In the genomic region with DNA sequence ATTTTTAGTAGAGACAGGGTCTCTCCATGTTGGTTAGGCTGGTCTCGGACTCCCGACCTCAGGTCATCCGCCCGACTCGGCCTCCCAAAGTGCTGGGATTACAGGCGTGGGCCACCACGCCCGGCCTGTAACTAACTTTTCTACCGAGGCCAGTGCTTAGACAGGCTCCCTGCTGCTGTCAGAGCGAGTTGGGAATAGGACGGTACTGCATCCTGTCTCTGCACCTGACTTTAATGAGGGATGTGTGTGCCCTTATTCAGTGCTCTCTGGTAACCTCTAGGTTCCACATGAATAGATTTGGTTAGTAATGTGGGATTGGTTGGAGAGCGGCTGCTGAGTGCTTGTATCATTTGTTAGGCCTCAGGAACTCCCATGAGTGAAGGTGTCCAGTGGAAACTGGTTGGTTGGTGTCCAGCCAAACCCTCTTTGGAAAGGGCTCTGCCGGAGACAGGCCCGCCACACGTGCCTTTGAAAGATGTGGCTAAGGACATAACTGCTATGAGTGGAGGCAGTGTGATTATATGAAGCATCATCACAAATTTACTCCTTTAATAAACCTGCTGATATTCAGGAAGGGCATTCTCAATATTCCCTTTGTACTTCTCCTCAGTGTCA, we compare ENCODE assay signal across 21 cellular contexts. TPM values are rescaled to one million over a fixed set of nuclear protein-coding genes. Genes with fewer than 3 reads are reported as not detected.
DNase-seq lines count a peak whose midpoint lies in the region; ATAC-seq and TF ChIP-seq lines count a peak whose summit lies in the region.
"Had no signal": no experiment of that assay in that cellular context is flagged by ENCODE, and none has a peak within 500 bp of the region (broad histone marks: within the 10 kb centered on the region; RNA-seq: fewer than 3 reads in every experiment).

No MANE protein-coding gene starts in this region.

- H3K36me3 Mint-ChIP-seq in endodermal cell (ENCODE audit: low read depth): no peaks in the 10 kb centered on the region
- peaks cover 6% of the 10 kb centered on the region for H3K36me3 Mint-ChIP-seq in stimulated activated memory B cell treated with anti-CD40 and anti-IgM and Interleukin-4, amounts not matched to agents 10 μg/mL and 1 μg/mL and 100 μg/mL, for 72 hours

- CTCF ChIA-PET in OCI-LY7 (lab: Charles Lee; ENCODE audit: unreplicated experiment): no interaction called here

- H3K4me1 ChIP-seq in OCI-LY7 (ENCODE audit: insufficient read depth, low read length, poor library complexity, severe bottlenecking) (peaks cover 49% of the 10 kb centered on the region), endodermal cell (ENCODE audit: control insufficient read depth, insufficient read depth, low read length) (peaks cover 4% of the 10 kb centered on the region), right cardiac atrium (ENCODE audit: control insufficient read depth, insufficient read depth, low read length) (peaks cover 3% of the 10 kb centered on the region)

- no peaks in the 10 kb centered on the region for H3K9me3 ChIP-seq in OCI-LY7 (ENCODE audit: low read length)
- no peaks in the 10 kb centered on the region for H3K9me3 ChIP-seq in endodermal cell (ENCODE audit: control insufficient read depth, low read length)
- H3K9me3 ChIP-seq in right cardiac atrium (ENCODE audit: control insufficient read depth, low read length): no peaks in the 10 kb centered on the region

- H3K9ac ChIP-seq in endodermal cell (ENCODE audit: extremely low read depth, low read length, poor library complexity, severe bottlenecking): no peak overlapping the region

- peak; percentile 61 to 64 for ATAC-seq in right cardiac atrium
- no peak for ATAC-seq in stimulated activated memory B cell treated with anti-CD40 and anti-IgM and Interleukin-4, amounts not matched to agents 10 μg/mL and 1 μg/mL and 100 μg/mL, for 72 hours
- no peak for ATAC-seq in GM19397 (IDR thresholded peaks at IDR 0.05; ENCODE audit: unreplicated experiment)
- ATAC-seq: PC-3 had no signal

- H3K27ac Mint-ChIP-seq in endodermal cell: no peak overlapping the region
- H3K27ac Mint-ChIP-seq in stimulated activated memory B cell treated with anti-CD40 and anti-IgM and Interleukin-4, amounts not matched to agents 10 μg/mL and 1 μg/mL and 100 μg/mL, for 72 hours: peak overlapping the region; percentile 64

- no peaks in the 10 kb centered on the region for H3K9me2 ChIP-seq in OCI-LY7 (ENCODE audit: insufficient read depth, low read length)

- BruUV-seq in OCI-LY7 (replicated peaks; lab: Mats Ljungman, UMichigan): no TSS peak

- H3K4me1 Mint-ChIP-seq in endodermal cell: peaks cover 19% of the 10 kb centered on the region
- peaks cover 36% of the 10 kb centered on the region for H3K4me1 Mint-ChIP-seq in stimulated activated memory B cell treated with anti-CD40 and anti-IgM and Interleukin-4, amounts not matched to agents 10 μg/mL and 1 μg/mL and 100 μg/mL, for 72 hours

- POLR2A ChIA-PET in OCI-LY7 (lab: Charles Lee): interaction anchor here (0.7 to 1.9 kb wide), 2 partner anchors 8 to 55 kb away, joined by 3 to 6 read pairs; no protein-coding TSS in a partner anchor

- no peak for TF ChIP-seq CTCF in OCI-LY7 (conservative IDR thresholded peaks at IDR 0.05; ENCODE audit: low read length)
- TF ChIP-seq CTCF in endodermal cell (conservative IDR thresholded peaks at IDR 0.05): peak; percentile 13

- H3K36me3 ChIP-seq in OCI-LY7 (ENCODE audit: insufficient read depth, low read length) (no peaks in the 10 kb centered on the region), endodermal cell (ENCODE audit: control insufficient read depth, insufficient read depth, low read length) (no peaks in the 10 kb centered on the region)

- intact Hi-C loops in OCI-LY7 (cut with micrococcal nuclease; ENCODE audit: unreplicated experiment): no loop called here
- intact Hi-C loops in right cardiac atrium (cut with DNase I): no loop called here

- no peaks in the 10 kb centered on the region for H4K20me1 ChIP-seq in OCI-LY7 (ENCODE audit: insufficient read depth, low read length)

- no peak overlapping the region for H3K4me2 ChIP-seq in OCI-LY7 (ENCODE audit: low read length)

- no peak overlapping the region for H3K4me3 ChIP-seq in OCI-LY7 (ENCODE audit: low read depth, low read length, poor library complexity, severe bottlenecking)
- no peak overlapping the region for H3K4me3 ChIP-seq in endodermal cell (ENCODE audit: low read length)
- H3K4me3 ChIP-seq in right cardiac atrium (ENCODE audit: low read length): no peak overlapping the region
- H3K4me3 ChIP-seq: SK-N-MC had no signal

- WGBS in endodermal cell (ENCODE audit: insufficient coverage in 1 of 2, insufficient read length in 1 of 2), 2 experiments: 95 to 97% methylated on average over 10 to 15 of the region's 15 CpGs
- 85% methylated on average over 15 of the region's 15 CpGs for WGBS in right cardiac atrium

- no peaks in the 10 kb centered on the region for H3K27me3 Mint-ChIP-seq in endodermal cell (ENCODE audit: insufficient read depth)
- H3K27me3 Mint-ChIP-seq in stimulated activated memory B cell treated with anti-CD40 and anti-IgM and Interleukin-4, amounts not matched to agents 10 μg/mL and 1 μg/mL and 100 μg/mL, for 72 hours: no peaks in the 10 kb centered on the region

- no peak overlapping the region for H3K4me3 Mint-ChIP-seq in endodermal cell
- no peak overlapping the region for H3K4me3 Mint-ChIP-seq in stimulated activated memory B cell treated with anti-CD40 and anti-IgM and Interleukin-4, amounts not matched to agents 10 μg/mL and 1 μg/mL and 100 μg/mL, for 72 hours
- H3K4me3 Mint-ChIP-seq: CD4-positive, CD25-positive, alpha-beta regulatory T cell had no signal

- H2AFZ ChIP-seq in OCI-LY7 (ENCODE audit: low read length): peak overlapping the region; percentile 30; the same call in 1 of the 2 replicates

- no peak overlapping the region for H3K27ac ChIP-seq in OCI-LY7 (ENCODE audit: low read depth, low read length, poor library complexity, severe bottlenecking)
- H3K27ac ChIP-seq in endodermal cell (ENCODE audit: low read depth, low read length): no peak overlapping the region
- no peak overlapping the region for H3K27ac ChIP-seq in right cardiac atrium (ENCODE audit: low read length)
- H3K27ac ChIP-seq: SK-N-MC had no signal

- H3K9me3 Mint-ChIP-seq in endodermal cell: no peaks in the 10 kb centered on the region
- H3K9me3 Mint-ChIP-seq in stimulated activated memory B cell treated with anti-CD40 and anti-IgM and Interleukin-4, amounts not matched to agents 10 μg/mL and 1 μg/mL and 100 μg/mL, for 72 hours: no peaks in the 10 kb centered on the region

- H3K27me3 ChIP-seq in endodermal cell (ENCODE audit: control insufficient read depth, insufficient read depth, low read length, poor library complexity, severe bottlenecking) (no peaks in the 10 kb centered on the region), right cardiac atrium (ENCODE audit: control insufficient read depth, insufficient read depth) (no peaks in the 10 kb centered on the region)

- DNase-seq in OCI-LY7 (ENCODE audit: low spot score): no peak
- no peak for DNase-seq in endodermal cell
- no peak for DNase-seq in right cardiac atrium
- no peak for DNase-seq in dermis blood vessel endothelial cell
- DNase-seq in putamen (ENCODE audit: low spot score): no peak
- DNase-seq: CD4-positive, CD25-positive, alpha-beta regulatory T cell; COR-L47; DND-41; KBM-7; MM.1S; NCI-H1048; NCI-H1417 treated with DMSO at 0.1 percent for 48 hours; NCI-H187; NCI-H446; NCI-H526 treated with DMSO at 0.1 percent for 48 hours; PC-3; SHP77 treated with DMSO at 0.1 percent for 48 hours had no signal

- no peaks in the 10 kb centered on the region for H3K79me2 ChIP-seq in OCI-LY7 (ENCODE audit: insufficient read depth, low read depth, low read length)

RNA-seq across cellular contexts. Expression of a gene that starts 36.6 kb away (rescaled TPM):
- 3.8 and 5.7 TPM in 2 replicates for total RNA-seq in OCI-LY7 (2014; rRNA removed; shearing (Covaris generic))
- total RNA-seq in OCI-LY7 (2022) (2.3 and 2.4 TPM in 2 replicates), endodermal cell (under 1 TPM; 0.49 to 0.88 TPM), right cardiac atrium (100 to 1,000 TPM; 337 to 479 (median 357) TPM), dermis blood vessel endothelial cell (2.2 and 2.7 TPM in 2 replicates)
- polyA plus RNA-seq in endodermal cell (2013, experiment 1 of 2): 0.43 TPM
- 0.37 TPM for polyA plus RNA-seq in endodermal cell (2013, experiment 2 of 2)
- polyA plus RNA-seq in right cardiac atrium: 177 TPM
- total RNA-seq: RPMI7951 had no signal

Comparison
In these comparisons a context has a peak if more than half of its experiments do, and no peak if none do; other contexts are left out.
1. ATAC-seq: peak in right cardiac atrium (2 of 2); none in stimulated activated memory B cell treated with anti-CD40 and anti-IgM and Interleukin-4, amounts not matched to agents 10 μg/mL and 1 μg/mL and 100 μg/mL, for 72 hours (single experiment) and GM19397 (single experiment).
2. RNA of a gene that starts 36.6 kb away (total RNA-seq): 337 to 479 TPM in right cardiac atrium; 2.3 to 5.7 TPM in OCI-LY7, 2.2 to 2.7 TPM in dermis blood vessel endothelial cell and 0.49 to 0.88 TPM in endodermal cell; every median in the first group is over 10 times any median in the second.